In the genomic region with DNA sequence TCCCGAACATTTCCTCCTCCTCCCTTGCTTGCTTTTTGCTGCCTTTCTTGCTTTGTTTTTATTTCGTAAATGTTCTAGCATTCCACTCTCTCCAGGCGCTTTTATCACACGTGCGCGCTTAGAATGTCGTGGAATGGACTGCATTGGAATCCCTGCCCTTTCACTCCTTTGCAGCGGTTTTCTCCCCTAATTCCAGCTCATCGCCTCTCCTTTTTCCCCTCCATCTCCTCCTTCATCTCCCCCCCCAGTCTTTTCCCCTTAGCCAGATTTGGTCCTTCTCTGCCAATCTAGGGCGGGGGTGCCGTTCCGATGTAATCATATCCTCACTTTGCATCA, we compare ENCODE assay signal across 8 cellular contexts. TPM values are rescaled to one million over a fixed set of nuclear protein-coding genes. Genes with fewer than 3 reads are reported as not detected.
DNase-seq lines count a peak whose midpoint lies in the region; ATAC-seq and TF ChIP-seq lines count a peak whose summit lies in the region.

No MANE protein-coding gene starts in this region.

- H3K27ac ChIP-seq in HEK293 (ENCODE audit: extremely low read depth, low read depth, low read length) (peak overlapping the region; percentile 75), right cardiac atrium (ENCODE audit: low read length) (peak overlapping the region; percentile 93), smooth muscle cell (ENCODE audit: low read depth) (peak overlapping the region; percentile 94)

- no peak for DNase-seq in activated CD4-positive, alpha-beta memory T cell treated with anti-CD3 and anti-CD28 coated beads, Interleukin-2, amount 10 ng/mL, durations not matched to agents 7 days and 5 days
- DNase-seq in right cardiac atrium (no peak), smooth muscle cell (lab: John Stamatoyannopoulos, UW; ENCODE audit: unreplicated experiment) (no peak), NCI-H128 (lab: John Stamatoyannopoulos, UW; ENCODE audit: unreplicated experiment) (no peak)

- peak overlapping the region; percentile 96 for H3K4me3 Mint-ChIP-seq in activated CD4-positive, alpha-beta memory T cell treated with anti-CD3 and anti-CD28 coated beads, Interleukin-2, amount 10 ng/mL, durations not matched to agents 7 days and 5 days

- no peaks in the 10 kb centered on the region for H3F3A ChIP-seq in smooth muscle cell (ENCODE audit: low read depth)

- H2AFZ ChIP-seq in smooth muscle cell (ENCODE audit: low read depth) = no peak overlapping the region

- CTCF ChIA-PET in HEK293 (lab: Yijun Ruan, JAX) = no interaction called here
- CTCF ChIA-PET in activated CD4-positive, alpha-beta memory T cell treated with anti-CD3 and anti-CD28 coated beads, Interleukin-2, amount 10 ng/mL, durations not matched to agents 7 days and 5 days (lab: Charles Lee) = no interaction called here

- POLR2A ChIA-PET in HEK293 (lab: Yijun Ruan, JAX) = interaction anchor here (0.9 to 2.7 kb wide), 8 partner anchors 8 to 352 kb away, joined by 3 to 16 read pairs (median 5); a partner anchor contains a TSS
- POLR2A ChIA-PET in activated CD4-positive, alpha-beta memory T cell treated with anti-CD3 and anti-CD28 coated beads, Interleukin-2, amount 10 ng/mL, durations not matched to agents 7 days and 5 days (lab: Charles Lee) = interaction anchor here (0.8 to 5.9 kb wide), 21 partner anchors 10 to 1400 kb away, joined by 3 to 101 read pairs (median 9); a partner anchor contains a TSS

- H3K27me3 ChIP-seq in right cardiac atrium (ENCODE audit: control insufficient read depth, insufficient read depth) = no peaks in the 10 kb centered on the region
- no peaks in the 10 kb centered on the region for H3K27me3 ChIP-seq in smooth muscle cell (ENCODE audit: low read depth)

- no peaks in the 10 kb centered on the region for H3K9me3 Mint-ChIP-seq in activated CD4-positive, alpha-beta memory T cell treated with anti-CD3 and anti-CD28 coated beads, Interleukin-2, amount 10 ng/mL, durations not matched to agents 7 days and 5 days

- peaks cover 24% of the 10 kb centered on the region for H3K4me1 Mint-ChIP-seq in activated CD4-positive, alpha-beta memory T cell treated with anti-CD3 and anti-CD28 coated beads, Interleukin-2, amount 10 ng/mL, durations not matched to agents 7 days and 5 days

- no peaks in the 10 kb centered on the region for H3K9me3 ChIP-seq in HEK293 (ENCODE audit: control insufficient read depth, insufficient read depth, low read depth, low read length)
- H3K9me3 ChIP-seq in right cardiac atrium (ENCODE audit: control insufficient read depth, low read length) = no peaks in the 10 kb centered on the region
- H3K9me3 ChIP-seq in smooth muscle cell (replicated peaks; ENCODE audit: low read depth) = no peaks in the 10 kb centered on the region

- intact Hi-C loops in right cardiac atrium (cut with DNase I) = no loop called here

- WGBS in right cardiac atrium = under 1% methylated on average over 12 of the region's 12 CpGs
- WGBS in smooth muscle cell (ENCODE audit: low lambda C conversion rate) = 49% methylated on average over 12 of the region's 12 CpGs

- TF ChIP-seq CTCF in HEK293 (tag by site-specific recombination; IDR thresholded peaks at IDR 0.05) (no peak), smooth muscle cell (IDR thresholded peaks at IDR 0.05; ENCODE audit: borderline replicate concordance, insufficient read depth, poor library complexity, severe bottlenecking) (no peak)

- peaks cover 35% of the 10 kb centered on the region for H3K36me3 Mint-ChIP-seq in activated CD4-positive, alpha-beta memory T cell treated with anti-CD3 and anti-CD28 coated beads, Interleukin-2, amount 10 ng/mL, durations not matched to agents 7 days and 5 days (ENCODE audit: low read depth)

- H3K9ac ChIP-seq in smooth muscle cell (ENCODE audit: low read depth) = peak overlapping the region; percentile 88

- H3K79me2 ChIP-seq in smooth muscle cell (ENCODE audit: low read depth) = peaks cover 54% of the 10 kb centered on the region

- H4K20me1 ChIP-seq in smooth muscle cell (ENCODE audit: low read depth) = peaks cover 45% of the 10 kb centered on the region

- peak overlapping the region; percentile 87 for H3K4me2 ChIP-seq in smooth muscle cell

- H3K4me1 ChIP-seq in HEK293 (ENCODE audit: control insufficient read depth, insufficient read depth, low read length) (peaks cover 6% of the 10 kb centered on the region), right cardiac atrium (ENCODE audit: control insufficient read depth, insufficient read depth, low read length) (peaks cover 2% of the 10 kb centered on the region), smooth muscle cell (ENCODE audit: low read depth) (no peaks in the 10 kb centered on the region)

- no peaks in the 10 kb centered on the region for H3K27me3 Mint-ChIP-seq in activated CD4-positive, alpha-beta memory T cell treated with anti-CD3 and anti-CD28 coated beads, Interleukin-2, amount 10 ng/mL, durations not matched to agents 7 days and 5 days

- H3K4me3 ChIP-seq in HEK293 (ENCODE audit: low read depth, low read length) (peak overlapping the region; percentile 52), right cardiac atrium (ENCODE audit: low read length) (peak overlapping the region; percentile 98), smooth muscle cell (peak overlapping the region; percentile 90)

- peak in 1 of 2 donors; percentile 5 for ATAC-seq in right cardiac atrium
- no peak for ATAC-seq in HG02938 (IDR thresholded peaks at IDR 0.05; ENCODE audit: unreplicated experiment)
- ATAC-seq in HG03135 (IDR thresholded peaks at IDR 0.05; ENCODE audit: unreplicated experiment) = no peak
- no peak for ATAC-seq in HG03432 (IDR thresholded peaks at IDR 0.05; ENCODE audit: unreplicated experiment)

- H3K36me3 ChIP-seq in HEK293 (ENCODE audit: control insufficient read depth in 2 of 2, insufficient read depth in 1 of 2, low read length in 2 of 2) (peaks cover 6 to 7% of the 10 kb centered on the region in 2 experiments), smooth muscle cell (ENCODE audit: low read depth) (no peaks in the 10 kb centered on the region)

- H3K27ac Mint-ChIP-seq in activated CD4-positive, alpha-beta memory T cell treated with anti-CD3 and anti-CD28 coated beads, Interleukin-2, amount 10 ng/mL, durations not matched to agents 7 days and 5 days = peak overlapping the region; percentile 99

TF ChIP-seq in HEK293, 187 proteins besides CTCF, POLR2A, EP300 and RAD21 (continues in another document):
- TF ChIP-seq, protein P1, sequence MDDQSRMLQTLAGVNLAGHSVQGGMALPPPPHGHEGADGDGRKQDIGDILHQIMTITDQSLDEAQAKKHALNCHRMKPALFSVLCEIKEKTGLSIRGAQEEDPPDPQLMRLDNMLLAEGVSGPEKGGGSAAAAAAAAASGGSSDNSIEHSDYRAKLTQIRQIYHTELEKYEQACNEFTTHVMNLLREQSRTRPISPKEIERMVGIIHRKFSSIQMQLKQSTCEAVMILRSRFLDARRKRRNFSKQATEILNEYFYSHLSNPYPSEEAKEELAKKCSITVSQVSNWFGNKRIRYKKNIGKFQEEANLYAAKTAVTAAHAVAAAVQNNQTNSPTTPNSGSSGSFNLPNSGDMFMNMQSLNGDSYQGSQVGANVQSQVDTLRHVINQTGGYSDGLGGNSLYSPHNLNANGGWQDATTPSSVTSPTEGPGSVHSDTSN (CRISPR knock-in tag; IDR thresholded peaks at IDR 0.05) = 0 out of 2 replicates have a peak, but pooled peaks have one; percentile 10
- TF ChIP-seq ZBTB17 (tag by site-specific recombination; IDR thresholded peaks at IDR 0.05) (peak; percentile 61; the same call in 1 of the 2 replicates), SCRT1 (tag by site-specific recombination; IDR thresholded peaks at IDR 0.05; ENCODE audit: borderline replicate concordance) (no peak), PRDM1 (tag by site-specific recombination; IDR thresholded peaks at IDR 0.05) (peak; percentile 81), IKZF3 (tag by site-specific recombination; IDR thresholded peaks at IDR 0.05) (peak; percentile 35; the same call in 1 of the 2 replicates)
- TF ChIP-seq, protein P2, sequence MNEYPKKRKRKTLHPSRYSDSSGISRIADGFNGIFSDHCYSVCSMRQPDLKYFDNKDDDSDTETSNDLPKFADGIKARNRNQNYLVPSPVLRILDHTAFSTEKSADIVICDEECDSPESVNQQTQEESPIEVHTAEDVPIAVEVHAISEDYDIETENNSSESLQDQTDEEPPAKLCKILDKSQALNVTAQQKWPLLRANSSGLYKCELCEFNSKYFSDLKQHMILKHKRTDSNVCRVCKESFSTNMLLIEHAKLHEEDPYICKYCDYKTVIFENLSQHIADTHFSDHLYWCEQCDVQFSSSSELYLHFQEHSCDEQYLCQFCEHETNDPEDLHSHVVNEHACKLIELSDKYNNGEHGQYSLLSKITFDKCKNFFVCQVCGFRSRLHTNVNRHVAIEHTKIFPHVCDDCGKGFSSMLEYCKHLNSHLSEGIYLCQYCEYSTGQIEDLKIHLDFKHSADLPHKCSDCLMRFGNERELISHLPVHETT (tag by site-specific recombination; IDR thresholded peaks at IDR 0.05) = no peak
- TF ChIP-seq, protein P3, sequence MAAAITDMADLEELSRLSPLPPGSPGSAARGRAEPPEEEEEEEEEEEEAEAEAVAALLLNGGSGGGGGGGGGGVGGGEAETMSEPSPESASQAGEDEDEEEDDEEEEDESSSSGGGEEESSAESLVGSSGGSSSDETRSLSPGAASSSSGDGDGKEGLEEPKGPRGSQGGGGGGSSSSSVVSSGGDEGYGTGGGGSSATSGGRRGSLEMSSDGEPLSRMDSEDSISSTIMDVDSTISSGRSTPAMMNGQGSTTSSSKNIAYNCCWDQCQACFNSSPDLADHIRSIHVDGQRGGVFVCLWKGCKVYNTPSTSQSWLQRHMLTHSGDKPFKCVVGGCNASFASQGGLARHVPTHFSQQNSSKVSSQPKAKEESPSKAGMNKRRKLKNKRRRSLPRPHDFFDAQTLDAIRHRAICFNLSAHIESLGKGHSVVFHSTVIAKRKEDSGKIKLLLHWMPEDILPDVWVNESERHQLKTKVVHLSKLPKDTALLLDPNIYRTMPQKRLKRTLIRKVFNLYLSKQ (tag by site-specific recombination; IDR thresholded peaks at IDR 0.05; ENCODE audit: borderline replicate concordance) = no peak

RNA-seq across cellular contexts. Expression of a gene that starts 0.6 kb away (rescaled TPM):
- total RNA-seq in activated CD4-positive, alpha-beta memory T cell treated with anti-CD3 and anti-CD28 coated beads, Interleukin-2, amount 10 ng/mL, durations not matched to agents 7 days and 5 days = 100 to 1,000 TPM; 360 to 382 TPM
- total RNA-seq in right cardiac atrium (10 to 100 TPM; 67.8 to 94.4 (median 81.4) TPM), smooth muscle cell (67.4 and 79.3 TPM in 2 replicates)
- polyA plus RNA-seq in right cardiac atrium (30.3 TPM), smooth muscle cell (13.2 and 22.5 TPM in 2 replicates)

RNA-seq across cellular contexts. Expression of a gene that starts 44.8 kb away (rescaled TPM):
- total RNA-seq in activated CD4-positive, alpha-beta memory T cell treated with anti-CD3 and anti-CD28 coated beads, Interleukin-2, amount 10 ng/mL, durations not matched to agents 7 days and 5 days = 1 to 10 TPM; 4.4 to 5.3 TPM
- total RNA-seq in right cardiac atrium = 1 to 10 TPM; 1.4 to 2.0 (median 1.7) TPM
- 0.81 TPM for polyA plus RNA-seq in right cardiac atrium
- 0.94 and 2.6 TPM in 2 replicates for total RNA-seq in smooth muscle cell
- 0.51 and 1.1 TPM in 2 replicates for polyA plus RNA-seq in smooth muscle cell
